Comparison of ENCODE assay signal across 18 cellular contexts in genomic region chr20:23995287-23995686, GRCh38. TPM values are rescaled to one million over a fixed set of nuclear protein-coding genes. Genes with fewer than 3 reads are reported as not detected.
"Had no signal": no experiment of that assay in that cellular context is flagged by ENCODE, and none has a peak within 500 bp of the region (broad histone marks: within the 10 kb centered on the region; RNA-seq: fewer than 3 reads in every experiment).

No MANE protein-coding gene starts in this region.

RNA-seq across cellular contexts. Expression of gene GGTLC1, which starts 6.7 kb away (rescaled TPM):
- total RNA-seq: activated CD4-positive, alpha-beta memory T cell treated with anti-CD3 and anti-CD28 coated beads for 36 hours; activated CD4-positive, alpha-beta T cell treated with anti-CD3 and anti-CD28 coated beads, Interleukin-2, amount 10 ng/mL, durations not matched to agents 24 days and 14 days; activated CD8-positive, alpha-beta memory T cell treated with anti-CD3 and anti-CD28 coated beads, Interleukin-2, amount 10 ng/mL, durations not matched to agents 7 days and 5 days; activated CD8-positive, alpha-beta T cell treated with anti-CD3 and anti-CD28 coated beads, Interleukin-2, amount 10 ng/mL, durations not matched to agents 7 days and 5 days; activated naive CD4-positive, alpha-beta T cell treated with anti-CD3 and anti-CD28 coated beads for 36 hours; activated naive CD4-positive, alpha-beta T cell treated with anti-CD3 and anti-CD28 coated beads, Interleukin-2, amount 50 U/mL, for 72 hours; activated naive CD8-positive, alpha-beta T cell treated with anti-CD3 and anti-CD28 coated beads for 36 hours; activated T-helper 2 cell treated with anti-CD3 and anti-CD28 coated beads, Interferon-gamma antibody, Interleukin-2, Interleukin-4, amounts not matched to agents 10 μg/mL and 5 μg/mL and 100 μg/mL, durations not matched to agents 14 hours and 24 hours and 36 hours; aorta; astrocyte; breast epithelium; chondrocyte; T-cell; T-helper 1 cell treated with Interleukin-12 subunit alpha and Interleukin-12 subunit beta and Interleukin-4 antibody, amounts not matched to agents 30 ng/mL and 1 ng/mL, for 36 hours; T-helper 17 cell; T-helper 2 cell treated with Interferon-gamma antibody and Interleukin-4, amounts not matched to agents 100 ng/mL and 5 ng/mL, for 36 hours; WTC11 had no signal
- polyA plus RNA-seq: adrenal gland, aorta had no signal
